ENCODE assay signal across 9 cellular contexts in genomic region chr2:54556659-54557121, GRCh38.
DNase-seq lines count a peak whose midpoint lies in the region; ATAC-seq and TF ChIP-seq lines count a peak whose summit lies in the region.
"Had no signal": no experiment of that assay in that cellular context is flagged by ENCODE, and none has a peak within 500 bp of the region (broad histone marks: within the 10 kb centered on the region; RNA-seq: fewer than 3 reads in every experiment).

No MANE protein-coding gene starts in this region.

- H3K4me1 ChIP-seq in iPS-20b (ENCODE audit: insufficient read depth, low read length) (peaks cover 8% of the 10 kb centered on the region; the same call in 1 of the 2 replicates), stomach (peaks cover 39 to 68% (median 56%) of the 10 kb centered on the region in 4 donors)

- H3K36me3 ChIP-seq in iPS-20b (ENCODE audit: insufficient read depth, low read depth, low read length) (no peaks in the 10 kb centered on the region), stomach (no peaks in the 10 kb centered on the region)

- H3K27ac ChIP-seq in iPS-20b (ENCODE audit: low read length): no peak overlapping the region
- peak overlapping the region; percentile 32 to 96 (median 92) for H3K27ac ChIP-seq in stomach

- H3K9me3 Mint-ChIP-seq in T-helper 1 cell treated with Interleukin-12 subunit alpha and Interleukin-12 subunit beta and Interleukin-4 antibody, amounts not matched to agents 30 μg/mL and 1 μg/mL, for 36 hours: no peaks in the 10 kb centered on the region
- no peaks in the 10 kb centered on the region for H3K9me3 Mint-ChIP-seq in activated T-helper 2 cell treated with anti-CD3 and anti-CD28 coated beads, Interferon-gamma antibody, Interleukin-2, Interleukin-4, amounts not matched to agents 10 μg/mL and 5 μg/mL and 100 μg/mL, durations not matched to agents 14 hours and 24 hours and 36 hours

- H3K27me3 ChIP-seq in iPS-20b (ENCODE audit: insufficient read depth, low read length) (no peaks in the 10 kb centered on the region), stomach (no peaks in the 10 kb centered on the region)

- H3K27me3 Mint-ChIP-seq in T-helper 1 cell treated with Interleukin-12 subunit alpha and Interleukin-12 subunit beta and Interleukin-4 antibody, amounts not matched to agents 30 μg/mL and 1 μg/mL, for 36 hours (ENCODE audit: low read depth): no peaks in the 10 kb centered on the region
- H3K27me3 Mint-ChIP-seq in activated T-helper 2 cell treated with anti-CD3 and anti-CD28 coated beads, Interferon-gamma antibody, Interleukin-2, Interleukin-4, amounts not matched to agents 10 μg/mL and 5 μg/mL and 100 μg/mL, durations not matched to agents 14 hours and 24 hours and 36 hours (ENCODE audit: low read depth): no peaks in the 10 kb centered on the region

- H3K4me1 Mint-ChIP-seq in T-helper 1 cell treated with Interleukin-12 subunit alpha and Interleukin-12 subunit beta and Interleukin-4 antibody, amounts not matched to agents 30 μg/mL and 1 μg/mL, for 36 hours (ENCODE audit: low read depth): peaks cover 39% of the 10 kb centered on the region
- H3K4me1 Mint-ChIP-seq in activated T-helper 2 cell treated with anti-CD3 and anti-CD28 coated beads, Interferon-gamma antibody, Interleukin-2, Interleukin-4, amounts not matched to agents 10 μg/mL and 5 μg/mL and 100 μg/mL, durations not matched to agents 14 hours and 24 hours and 36 hours (ENCODE audit: low read depth): peaks cover 43% of the 10 kb centered on the region

- H3K27ac Mint-ChIP-seq in T-helper 1 cell treated with Interleukin-12 subunit alpha and Interleukin-12 subunit beta and Interleukin-4 antibody, amounts not matched to agents 30 μg/mL and 1 μg/mL, for 36 hours: no peak overlapping the region
- peak overlapping the region; percentile 60 for H3K27ac Mint-ChIP-seq in activated T-helper 2 cell treated with anti-CD3 and anti-CD28 coated beads, Interferon-gamma antibody, Interleukin-2, Interleukin-4, amounts not matched to agents 10 μg/mL and 5 μg/mL and 100 μg/mL, durations not matched to agents 14 hours and 24 hours and 36 hours

- H3K9ac ChIP-seq in iPS-20b (ENCODE audit: low read depth, low read length): peak overlapping the region; percentile 99; the same call in 1 of the 2 replicates

- no peak for TF ChIP-seq POLR2A in stomach (IDR thresholded peaks at IDR 0.05)

- no peak for ATAC-seq in GM19463 (IDR thresholded peaks at IDR 0.05; ENCODE audit: unreplicated experiment)

- TF ChIP-seq EP300 in stomach (IDR thresholded peaks at IDR 0.05): no peak

- peak overlapping the region; percentile 81 for H3K4me3 Mint-ChIP-seq in T-helper 1 cell treated with Interleukin-12 subunit alpha and Interleukin-12 subunit beta and Interleukin-4 antibody, amounts not matched to agents 30 μg/mL and 1 μg/mL, for 36 hours
- peak overlapping the region; percentile 75 for H3K4me3 Mint-ChIP-seq in activated T-helper 2 cell treated with anti-CD3 and anti-CD28 coated beads, Interferon-gamma antibody, Interleukin-2, Interleukin-4, amounts not matched to agents 10 μg/mL and 5 μg/mL and 100 μg/mL, durations not matched to agents 14 hours and 24 hours and 36 hours (ENCODE audit: low read depth)

- no peak for DNase-seq in T-helper 1 cell
- DNase-seq in activated T-helper 2 cell treated with anti-CD3 and anti-CD28 coated beads, Interferon-gamma antibody, Interleukin-2, Interleukin-4, amounts not matched to agents 10 μg/mL and 5 μg/mL and 100 μg/mL, durations not matched to agents 14 hours and 24 hours and 36 hours (ENCODE audit: low spot score): no peak
- no peak for DNase-seq in stomach
- DNase-seq in HUDEP-2 (lab: John Stamatoyannopoulos, UW; ENCODE audit: unreplicated experiment in 76 of 76): no peak
- no peak for DNase-seq in DMS153 (lab: John Stamatoyannopoulos, UW)
- DNase-seq: 8988T had no signal

- H3K36me3 Mint-ChIP-seq in T-helper 1 cell treated with Interleukin-12 subunit alpha and Interleukin-12 subunit beta and Interleukin-4 antibody, amounts not matched to agents 30 μg/mL and 1 μg/mL, for 36 hours (ENCODE audit: low read depth): peaks cover 14% of the 10 kb centered on the region
- H3K36me3 Mint-ChIP-seq in activated T-helper 2 cell treated with anti-CD3 and anti-CD28 coated beads, Interferon-gamma antibody, Interleukin-2, Interleukin-4, amounts not matched to agents 10 μg/mL and 5 μg/mL and 100 μg/mL, durations not matched to agents 14 hours and 24 hours and 36 hours (ENCODE audit: low read depth): peaks cover 8% of the 10 kb centered on the region

- TF ChIP-seq CTCF in stomach (IDR thresholded peaks at IDR 0.05): no peak

- H3K4me3 ChIP-seq in iPS-20b (ENCODE audit: low read length) (peak overlapping the region; percentile 85; the same call in 1 of the 2 replicates), stomach (no peak overlapping the region)

- H3K9me3 ChIP-seq in iPS-20b (ENCODE audit: insufficient read depth, low read depth, low read length): no peaks in the 10 kb centered on the region
- no peaks in the 10 kb centered on the region for H3K9me3 ChIP-seq in stomach

- WGBS in stomach, 5 donors: 91 to 97% (median 95%) methylated on average over 1 of the region's 1 CpG

- intact Hi-C loops in activated T-helper 2 cell treated with anti-CD3 and anti-CD28 coated beads, Interferon-gamma antibody, Interleukin-2, Interleukin-4, amounts not matched to agents 10 μg/mL and 5 μg/mL and 100 μg/mL, durations not matched to agents 14 hours and 24 hours and 36 hours (cut with micrococcal nuclease): loop anchor here (5.0 kb wide), 1 partner anchor 34 kb away; no protein-coding TSS in a partner anchor
- intact Hi-C loops in stomach (cut with DNase I; ENCODE audit: low total_unique reads): no loop called here
